In genomic region chr2:231707625-231708049, GRCh38 we compare ENCODE assay signal across 8 cellular contexts. TPM values are rescaled to one million over a fixed set of nuclear protein-coding genes. Genes with fewer than 3 reads are reported as not detected.
DNase-seq lines count a peak whose midpoint lies in the region; ATAC-seq and TF ChIP-seq lines count a peak whose summit lies in the region.

No MANE protein-coding gene starts in this region.

- ATAC-seq in HG02870 (IDR thresholded peaks at IDR 0.05; ENCODE audit: unreplicated experiment) (no peak), HG03565 (IDR thresholded peaks at IDR 0.05; ENCODE audit: unreplicated experiment) (no peak)

- DNase-seq in NCI-H748 (lab: John Stamatoyannopoulos, UW; ENCODE audit: unreplicated experiment) (peak; percentile 81), NCI-H748 treated with DMSO at 0.1 percent for 48 hours (lab: John Stamatoyannopoulos, UW) (no peak), NCI-H69 (lab: John Stamatoyannopoulos, UW) (peak; percentile 75), ascending aorta (ENCODE audit: low spot score in 2 of 2) (no peak), islet precursor cell (peak; percentile 74)
- peak; percentile 23 to 30 for DNase-seq in stimulated activated CD8-positive, alpha-beta memory T cell treated with anti-CD3 and anti-CD28 coated beads, Interleukin-4, amount 100 ng/mL, for 4 hours (ENCODE audit: low read depth in 2 of 2, low spot score in 1 of 2)

- no peaks in the 10 kb centered on the region for H3K27me3 ChIP-seq in ascending aorta

- H3K9me3 ChIP-seq in ascending aorta: no peaks in the 10 kb centered on the region

- H3K4me3 ChIP-seq in ascending aorta: peak overlapping the region; percentile 52 to 73

- no peak for TF ChIP-seq CTCF in ascending aorta (IDR thresholded peaks at IDR 0.05)

- intact Hi-C loops in ascending aorta (cut with DNase I): loop anchor here (1.0 to 2.0 kb wide), 8 partner anchors 26 to 243 kb away; partner anchors contain the start of gene NCL

- H3K27ac ChIP-seq in ascending aorta: peak overlapping the region; percentile 100

- peaks cover 17 to 26% of the 10 kb centered on the region in 2 donors for H3K4me1 ChIP-seq in ascending aorta

- H3K36me3 ChIP-seq in ascending aorta: peaks cover 11 to 24% of the 10 kb centered on the region in 2 donors

RNA-seq across cellular contexts. Expression of gene PTMA, which starts 0.7 kb away (rescaled TPM):
- 745 TPM for total RNA-seq in ascending aorta

Comparison
In these comparisons a context has a peak if more than half of its experiments do, and no peak if none do; other contexts are left out.
1. DNase-seq: peak in NCI-H748 (single experiment), NCI-H69 (single experiment), islet precursor cell (single experiment) and stimulated activated CD8-positive, alpha-beta memory T cell treated with anti-CD3 and anti-CD28 coated beads, Interleukin-4, amount 100 ng/mL, for 4 hours (2 of 2); none in NCI-H748 treated with DMSO at 0.1 percent for 48 hours (single experiment) and ascending aorta (0 of 2).